Comparison of ENCODE assay signal across 28 cellular contexts in the genomic region with DNA sequence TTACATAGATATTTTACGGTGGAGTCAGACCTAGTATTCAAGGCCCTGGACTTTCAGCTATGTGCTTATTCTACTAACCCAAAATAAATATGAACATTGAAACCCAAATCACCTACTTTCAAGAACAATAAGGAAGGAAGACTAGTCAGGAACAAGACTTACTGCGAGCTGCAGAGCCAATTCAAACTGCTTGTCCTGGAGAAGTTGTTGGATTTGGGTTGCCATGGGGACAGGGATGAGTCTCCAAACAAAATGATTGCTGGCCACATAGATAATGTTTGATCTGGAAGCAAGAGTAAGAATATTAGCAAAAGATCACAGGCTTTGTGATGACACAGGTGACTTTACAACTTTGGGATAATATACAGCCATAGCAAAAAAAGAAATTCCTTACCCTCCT. TPM values are rescaled to one million over a fixed set of nuclear protein-coding genes. Genes with fewer than 3 reads are reported as not detected.
"Had no signal": no experiment of that assay in that cellular context is flagged by ENCODE, and none has a peak within 500 bp of the region (broad histone marks: within the 10 kb centered on the region; RNA-seq: fewer than 3 reads in every experiment).

No MANE protein-coding gene starts in this region.

- H3K4me1 Mint-ChIP-seq: endodermal cell, natural killer cell had no signal

- DNase-seq: effector CD4-positive, alpha-beta T cell; endodermal cell; foreskin melanocyte; head of caudate nucleus; left colon; left ventricle myocardium superior; natural killer cell; occipital lobe; pancreas; psoas muscle; retina; spleen; stimulated activated CD4-positive, alpha-beta T cell treated with anti-CD3 and anti-CD28 coated beads, Interleukin-15, amount 100 ng/mL, for 24 hours; stimulated activated CD4-positive, alpha-beta T cell treated with anti-CD3 and anti-CD28 coated beads, Interleukin-2, amount 100 ng/mL, for 24 hours; stimulated activated CD4-positive, alpha-beta T cell treated with anti-CD3 and anti-CD28 coated beads, Interleukin-4, amount 100 ng/mL, for 4 hours; stimulated activated naive CD4-positive, alpha-beta T cell; stomach; substantia nigra; transverse colon had no signal

- H3K4me3 ChIP-seq: coronary artery, hepatocyte, pancreas, psoas muscle, spleen, stomach, thoracic aorta, transverse colon had no signal

- H3K9me3 Mint-ChIP-seq: endodermal cell, natural killer cell had no signal

- H3K27ac Mint-ChIP-seq: natural killer cell had no signal

- H3K4me3 Mint-ChIP-seq: endodermal cell, natural killer cell had no signal

- H3K4me1 ChIP-seq: pancreas, psoas muscle, stomach, transverse colon had no signal

- H3K9me3 ChIP-seq: pancreas, psoas muscle, spleen, stomach, thoracic aorta, transverse colon had no signal

- ATAC-seq: left colon, left ventricle myocardium superior, natural killer cell, pancreas, psoas muscle, sciatic nerve had no signal

- H3K27ac ChIP-seq: coronary artery, hepatocyte, pancreas, psoas muscle, spleen, stomach, thoracic aorta, transverse colon had no signal

- H3K27me3 ChIP-seq: hepatocyte, pancreas, spleen, stomach, transverse colon had no signal

RNA-seq across cellular contexts. Expression of a gene that starts 21.6 kb away (rescaled TPM):
- total RNA-seq: chondrocyte, dermis microvascular lymphatic vessel endothelial cell, lung microvascular endothelial cell, myocyte, natural killer cell, occipital lobe, sciatic nerve, skeletal muscle tissue, spleen had no signal
